ENCODE assay signal across 14 cellular contexts in the genomic region with DNA sequence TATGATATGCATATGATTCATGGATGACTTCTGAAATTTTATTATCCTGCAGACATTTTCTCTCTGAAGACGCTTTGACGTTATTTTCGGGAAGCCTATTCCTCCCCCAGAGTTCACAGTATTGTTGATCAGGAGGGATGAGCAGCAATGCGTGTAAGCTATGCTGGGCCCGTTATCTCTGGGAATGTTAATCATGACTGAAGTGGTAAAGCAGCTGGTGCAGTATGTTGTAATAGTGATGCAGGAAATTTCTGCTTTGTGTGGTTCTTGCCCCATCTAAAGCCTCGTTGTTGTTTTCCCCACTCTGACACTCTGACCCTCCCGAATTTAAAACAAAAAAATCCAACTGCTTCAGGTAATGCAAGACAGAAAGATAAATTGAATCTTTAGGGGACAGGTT.
"Had no signal": no experiment of that assay in that cellular context is flagged by ENCODE, and none has a peak within 500 bp of the region (broad histone marks: within the 10 kb centered on the region; RNA-seq: fewer than 3 reads in every experiment).

No MANE protein-coding gene starts in this region.

- H3K4me3 ChIP-seq: gastrocnemius medialis, heart left ventricle, psoas muscle had no signal

- DNase-seq: activated CD4-positive, alpha-beta T cell treated with anti-CD3 and anti-CD28 coated beads, Interleukin-2, amount 50 U/mL, for 1 hour; activated naive CD4-positive, alpha-beta T cell treated with Interleukin-2 at 50 U/mL for 16 hours; activated naive CD8-positive, alpha-beta T cell treated with anti-CD3 and anti-CD28 coated beads, Interleukin-2, amount 50 U/mL, for 24 hours; activated T-cell treated with anti-CD3 and anti-CD28 coated beads for 4 hours; gastrocnemius medialis; heart left ventricle; psoas muscle; stimulated activated CD4-positive, alpha-beta T cell treated with anti-CD3 and anti-CD28 coated beads, Interleukin-15, amount 100 ng/mL, for 24 hours; stimulated activated CD4-positive, alpha-beta T cell treated with anti-CD3 and anti-CD28 coated beads, Interleukin-4, amount 100 ng/mL, for 4 hours; stimulated activated CD8-positive, alpha-beta memory T cell treated with anti-CD3 and anti-CD28 coated beads, Interleukin-4, amount 100 ng/mL, for 48 hours; stimulated activated naive CD4-positive, alpha-beta T cell treated with Interleukin-2 at 50 U/mL for 16 hours; T-cell; T-helper 9 cell had no signal

- H3K36me3 ChIP-seq: gastrocnemius medialis, heart left ventricle had no signal

- H3K9me3 ChIP-seq: gastrocnemius medialis, heart left ventricle, psoas muscle had no signal

- H3K27me3 ChIP-seq: gastrocnemius medialis, heart left ventricle had no signal

- H3K27ac ChIP-seq: epithelial cell of prostate, gastrocnemius medialis, heart left ventricle, psoas muscle had no signal

- H3K4me1 ChIP-seq: gastrocnemius medialis, heart left ventricle, psoas muscle had no signal
